ENCODE assay signal across 8 cellular contexts in the genomic region with DNA sequence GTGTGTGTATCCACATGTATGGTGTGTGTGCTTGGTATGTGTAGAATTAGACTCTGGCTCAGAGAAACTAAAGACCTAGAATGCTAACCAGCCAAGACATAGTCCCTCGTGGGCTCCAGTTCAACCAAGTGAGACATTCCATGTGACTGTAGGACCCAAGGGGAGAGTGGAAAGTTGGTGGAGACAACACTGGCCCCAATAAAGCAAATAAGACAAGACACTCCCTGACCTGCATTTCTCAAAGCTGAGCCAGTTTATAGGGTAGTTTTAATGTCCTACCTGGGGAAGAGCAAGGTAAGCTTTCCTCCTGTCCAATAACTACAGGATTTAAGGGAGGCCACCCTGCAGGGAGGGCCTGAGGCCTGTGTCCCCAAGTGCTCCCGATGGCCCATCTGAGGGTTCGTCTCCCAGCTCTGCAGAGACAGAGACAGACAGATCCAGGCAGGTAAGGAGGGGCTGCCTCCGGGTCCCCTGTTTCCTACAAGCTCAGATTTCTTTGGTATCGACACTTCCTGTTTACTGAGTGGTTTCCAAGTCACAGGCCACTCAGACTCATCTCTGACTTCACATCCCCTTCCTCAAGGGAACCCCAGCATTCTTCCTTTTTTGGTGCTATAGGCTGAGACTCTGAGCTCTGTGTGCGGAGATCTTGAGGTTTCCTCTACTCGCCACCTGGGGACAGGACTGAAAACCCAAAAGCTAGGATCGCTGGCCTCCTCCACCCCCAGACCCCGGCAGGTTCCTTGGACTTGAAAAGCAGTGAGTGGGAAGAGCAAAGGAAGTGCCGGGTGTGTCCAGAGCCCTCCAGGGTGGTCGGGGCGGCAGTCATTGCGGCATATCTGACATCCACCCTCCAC. TPM values are rescaled to one million over a fixed set of nuclear protein-coding genes. Genes with fewer than 3 reads are reported as not detected.
A peak's percentile ranks its signal among the peaks of the same experiment; 100 is the strongest.
DNase-seq lines count a peak whose midpoint lies in the region; ATAC-seq and TF ChIP-seq lines count a peak whose summit lies in the region.

No MANE protein-coding gene starts in this region.

- H3K36me3 Mint-ChIP-seq in activated naive CD4-positive, alpha-beta T cell treated with anti-CD3 and anti-CD28 coated beads, Interleukin-2, amount 50 U/mL, for 24 hours, result peaks cover 3% of the 10 kb centered on the region

- peak; percentile 52 for ATAC-seq in GM21619 (IDR thresholded peaks at IDR 0.05; ENCODE audit: unreplicated experiment)
- ATAC-seq in right lobe of liver, result peak; percentile 67 to 78 (median 74)

- no peaks in the 10 kb centered on the region for H3K9me3 Mint-ChIP-seq in activated naive CD4-positive, alpha-beta T cell treated with anti-CD3 and anti-CD28 coated beads, Interleukin-2, amount 50 U/mL, for 24 hours

- no peaks in the 10 kb centered on the region for H3K4me1 ChIP-seq in right lobe of liver
- H3K4me1 ChIP-seq in transverse colon, result peaks cover 0 to 37% (median 6%) of the 10 kb centered on the region in 4 donors

- H3K27ac Mint-ChIP-seq in activated naive CD4-positive, alpha-beta T cell treated with anti-CD3 and anti-CD28 coated beads, Interleukin-2, amount 50 U/mL, for 24 hours, result peak overlapping the region; percentile 99

- H3K27me3 Mint-ChIP-seq in activated naive CD4-positive, alpha-beta T cell treated with anti-CD3 and anti-CD28 coated beads, Interleukin-2, amount 50 U/mL, for 24 hours, result no peaks in the 10 kb centered on the region

- H3K27me3 ChIP-seq in right lobe of liver (no peaks in the 10 kb centered on the region), transverse colon (no peaks in the 10 kb centered on the region)

- peak; percentile 94 for DNase-seq in GM12865 (ENCODE audit: low read depth)
- peak; percentile 82 to 87 for DNase-seq in Kasumi-1 (lab: John Stamatoyannopoulos, UW)
- DNase-seq in right lobe of liver, result no peak
- DNase-seq in transverse colon, result peak; percentile 43
- no peak for DNase-seq in ACHN
- DNase-seq in DMS 273 (lab: John Stamatoyannopoulos, UW; ENCODE audit: unreplicated experiment), result no peak

- WGBS in right lobe of liver (ENCODE audit: insufficient coverage, low coverage, low lambda C conversion rate, missing lambda C conversion rate), result 43% methylated on average over 10 of the region's 13 CpGs
- WGBS in transverse colon (ENCODE audit: low coverage in 1 of 2), 2 donors, result 41 to 46% methylated on average over 2 to 13 of the region's 13 CpGs

- H3K4me3 ChIP-seq in GM12865 (ENCODE audit: low read depth, low read length), result peak overlapping the region; percentile 71
- peak overlapping the region in 1 of 3 donors; percentile 22 for H3K4me3 ChIP-seq in right lobe of liver
- peak overlapping the region in 1 of 4 donors; percentile 27 for H3K4me3 ChIP-seq in transverse colon

- H3K4me3 Mint-ChIP-seq in activated naive CD4-positive, alpha-beta T cell treated with anti-CD3 and anti-CD28 coated beads, Interleukin-2, amount 50 U/mL, for 24 hours, result peak overlapping the region; percentile 84

- H3K27ac ChIP-seq in right lobe of liver, result peak overlapping the region; percentile 79 to 86 (median 81)
- peak overlapping the region; percentile 75 to 85 (median 82) for H3K27ac ChIP-seq in transverse colon

- H3K36me3 ChIP-seq in right lobe of liver (no peaks in the 10 kb centered on the region), transverse colon (no peaks in the 10 kb centered on the region)

- intact Hi-C loops in right lobe of liver (cut with DNase I), result no loop called here
- intact Hi-C loops in transverse colon (cut with DNase I; ENCODE audit: low total_unique reads), result loop anchor here (1.0 kb wide), 1 partner anchor 49 kb away; no protein-coding TSS in a partner anchor

- H3K9me3 ChIP-seq in right lobe of liver, result no peaks in the 10 kb centered on the region
- no peaks in the 10 kb centered on the region for H3K9me3 ChIP-seq in transverse colon

- TF ChIP-seq EP300 in transverse colon (IDR thresholded peaks at IDR 0.05; ENCODE audit: low read depth), result no peak

- in situ Hi-C loops in transverse colon (cut with MboI; ENCODE audit: low pct_ligation_motif_present in 1 of 4, low pct_unique_long_range_greater_than_20kb in 1 of 4, low sequenced_read_pairs in 3 of 4), result no loop called here
- in situ Hi-C loops in ACHN (cut with HindIII; ENCODE audit: low pct_ligation_motif_present, low pct_unique_long_range_greater_than_20kb, low sequenced_read_pairs), result no loop called here

- TF ChIP-seq CTCF in GM12865 (IDR thresholded peaks at IDR 0.05; ENCODE audit: insufficient read depth, low read depth, low read length, missing control alignments) (no peak), right lobe of liver (IDR thresholded peaks at IDR 0.05) (no peak), transverse colon (IDR thresholded peaks at IDR 0.05) (no peak)

- TF ChIP-seq POLR2A in right lobe of liver (IDR thresholded peaks at IDR 0.05), result no peak
- peak; percentile 44 for TF ChIP-seq POLR2A in transverse colon (IDR thresholded peaks at IDR 0.05)

- peaks cover 88% of the 10 kb centered on the region for H3K4me1 Mint-ChIP-seq in activated naive CD4-positive, alpha-beta T cell treated with anti-CD3 and anti-CD28 coated beads, Interleukin-2, amount 50 U/mL, for 24 hours

RNA-seq across cellular contexts. Expression of gene RASSF2, which starts 9.3 kb away (rescaled TPM):
- 1 to 10 TPM; 2.0 to 4.8 (median 4.2) TPM for total RNA-seq in right lobe of liver
- 10 to 100 TPM in 3 of 4 donors, 1 to 10 TPM in 1; 6.6 to 15.3 (median 11.7) TPM for total RNA-seq in transverse colon

Comparison
In these comparisons a context has a peak if more than half of its experiments do, and no peak if none do; other contexts are left out.
1. DNase-seq: peak in GM12865 (single experiment), Kasumi-1 (2 of 2) and transverse colon (single experiment); none in right lobe of liver (0 of 3), ACHN (single experiment) and DMS 273 (single experiment).